In the genomic region with DNA sequence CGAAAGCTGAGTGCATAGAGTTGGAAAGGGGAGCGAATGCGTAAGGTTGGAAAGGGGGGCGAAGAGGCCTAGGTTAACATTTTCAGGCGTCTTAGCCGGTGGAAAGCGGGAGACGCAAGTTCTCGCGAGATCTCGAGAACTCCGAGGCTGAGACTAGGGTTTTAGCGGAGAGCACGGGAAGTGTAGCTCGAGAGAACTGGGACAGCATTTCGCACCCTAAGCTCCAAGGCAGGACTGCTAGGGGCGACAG, we compare ENCODE assay signal across 1 cellular context.
TF ChIP-seq lines count a peak whose summit lies in the region.

No MANE protein-coding gene starts in this region.

TF ChIP-seq in HEK293, 187 proteins besides CTCF, POLR2A, EP300 and RAD21 (continued from another document):
- TF ChIP-seq ZNF629 (tag by site-specific recombination; IDR thresholded peaks at IDR 0.05), result peak; percentile 41; the same call in 1 of the 2 replicates
- no peak for TF ChIP-seq ZNF394 (tag by site-specific recombination; IDR thresholded peaks at IDR 0.05; ENCODE audit: borderline replicate concordance)
